ENCODE assay signal across 1 cellular context in genomic region chr17:66720027-66720426, GRCh38.
TF ChIP-seq lines count a peak whose summit lies in the region.

No MANE protein-coding gene starts in this region.

TF ChIP-seq in H1, 55 proteins besides CTCF, POLR2A, EP300 and RAD21:
- TF ChIP-seq FOSL1 (IDR thresholded peaks at IDR 0.05; ENCODE audit: insufficient read depth, low read depth, low read length) (no peak), NANOG (IDR thresholded peaks at IDR 0.05; ENCODE audit: insufficient read depth, low read depth, low read length, poor library complexity, severe bottlenecking) (no peak), SP2 (IDR thresholded peaks at IDR 0.05; ENCODE audit: low read length) (no peak), ASH2L (IDR thresholded peaks at IDR 0.05; ENCODE audit: low read length) (no peak), SIRT6 (IDR thresholded peaks at IDR 0.05; ENCODE audit: low read length) (no peak), GABPA (IDR thresholded peaks at IDR 0.05; ENCODE audit: borderline replicate concordance, insufficient read depth, low read length) (no peak), RXRA (IDR thresholded peaks at IDR 0.05; ENCODE audit: insufficient read depth, low read depth, low read length) (no peak), CEBPB (IDR thresholded peaks at IDR 0.05; ENCODE audit: low read depth, low read length) (no peak)
- TF ChIP-seq, protein P1, sequence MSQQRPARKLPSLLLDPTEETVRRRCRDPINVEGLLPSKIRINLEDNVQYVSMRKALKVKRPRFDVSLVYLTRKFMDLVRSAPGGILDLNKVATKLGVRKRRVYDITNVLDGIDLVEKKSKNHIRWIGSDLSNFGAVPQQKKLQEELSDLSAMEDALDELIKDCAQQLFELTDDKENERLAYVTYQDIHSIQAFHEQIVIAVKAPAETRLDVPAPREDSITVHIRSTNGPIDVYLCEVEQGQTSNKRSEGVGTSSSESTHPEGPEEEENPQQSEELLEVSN (IDR thresholded peaks at IDR 0.05): no peak
